Comparison of ENCODE assay signal across 18 cellular contexts in genomic region chr1:52334906-52335528, GRCh38.
"Had no signal": no experiment of that assay in that cellular context is flagged by ENCODE, and none has a peak within 500 bp of the region (broad histone marks: within the 10 kb centered on the region; RNA-seq: fewer than 3 reads in every experiment).

No MANE protein-coding gene starts in this region.

- DNase-seq: colonic mucosa; dermis blood vessel endothelial cell; esophagus squamous epithelium; foreskin keratinocyte; head of caudate nucleus; mammary epithelial cell; natural killer cell; posterior cingulate gyrus; sigmoid colon; small intestine; stimulated activated CD4-positive, alpha-beta T cell treated with anti-CD3 and anti-CD28 coated beads, Interleukin-12 subunit alpha, Interleukin-12 subunit beta, amount 100 ng/mL, for 4 hours; stimulated activated naive CD4-positive, alpha-beta T cell; stomach; substantia nigra; transverse colon had no signal

- H3K9me3 ChIP-seq: colonic mucosa, esophagus squamous epithelium, right atrium auricular region, sigmoid colon, stomach, thoracic aorta, transverse colon had no signal

- H3K79me2 ChIP-seq: hepatocyte had no signal

- H3K36me3 ChIP-seq: colonic mucosa, transverse colon had no signal

- H3K4me3 ChIP-seq: colonic mucosa, esophagus squamous epithelium, hepatocyte, right atrium auricular region, sigmoid colon, stomach, thoracic aorta, transverse colon had no signal

- H3K4me2 ChIP-seq: hepatocyte had no signal

- H3K27me3 ChIP-seq: colonic mucosa, esophagus squamous epithelium, foreskin keratinocyte, hepatocyte, right atrium auricular region, sigmoid colon, stomach, transverse colon had no signal

- H3K27ac ChIP-seq: colonic mucosa, esophagus squamous epithelium, foreskin keratinocyte, hepatocyte, right atrium auricular region, sigmoid colon, stomach, thoracic aorta, transverse colon had no signal

- H3K4me1 ChIP-seq: colonic mucosa, esophagus squamous epithelium, foreskin keratinocyte, right atrium auricular region, sigmoid colon, stomach, transverse colon had no signal

- FAIRE-seq: small intestine had no signal

- H2AFZ ChIP-seq: hepatocyte had no signal
